In genomic region chr16:87765473-87765775, GRCh38 we compare ENCODE assay signal across 7 cellular contexts. TPM values are rescaled to one million over a fixed set of nuclear protein-coding genes. Genes with fewer than 3 reads are reported as not detected.
DNase-seq lines count a peak whose midpoint lies in the region; ATAC-seq and TF ChIP-seq lines count a peak whose summit lies in the region.

No MANE protein-coding gene starts in this region.

- ATAC-seq in GM18907 (IDR thresholded peaks at IDR 0.05; ENCODE audit: unreplicated experiment) (peak; percentile 46), HG02981 (IDR thresholded peaks at IDR 0.05; ENCODE audit: unreplicated experiment) (peak; percentile 30), lower lobe of right lung (peak; percentile 56 to 57)
- peak; percentile 69 for ATAC-seq in stimulated activated naive CD8-positive, alpha-beta T cell treated with anti-CD3 and anti-CD28 coated beads, Interleukin-15, amount 100 ng/mL, for 72 hours

- peak overlapping the region; percentile 99 for H3K27ac Mint-ChIP-seq in stimulated activated naive CD8-positive, alpha-beta T cell treated with anti-CD3 and anti-CD28 coated beads, Interleukin-15, amount 100 ng/mL, for 72 hours

- H3K4me1 Mint-ChIP-seq in stimulated activated naive CD8-positive, alpha-beta T cell treated with anti-CD3 and anti-CD28 coated beads, Interleukin-15, amount 100 ng/mL, for 72 hours: peaks cover 69% of the 10 kb centered on the region

- intact Hi-C loops in lower lobe of right lung (cut with DNase I): no loop called here

- peak in 4 of 5 donors; percentile 36 to 73 (median 44) for DNase-seq in T-helper 1 cell
- no peak for DNase-seq in cardiac fibroblast (ENCODE audit: low read depth in 2 of 2)
- no peak for DNase-seq in lower lobe of right lung
- peak in 1 of 2 donors; percentile 44 for DNase-seq in stimulated activated naive CD8-positive, alpha-beta T cell treated with anti-CD3 and anti-CD28 coated beads, Interleukin-15, amount 100 ng/mL, for 72 hours
- no peak for DNase-seq in NCI-H187 (lab: John Stamatoyannopoulos, UW)

- peak overlapping the region; percentile 98 to 99 for H3K4me3 Mint-ChIP-seq in stimulated activated naive CD8-positive, alpha-beta T cell treated with anti-CD3 and anti-CD28 coated beads, Interleukin-15, amount 100 ng/mL, for 72 hours

- H3K27me3 Mint-ChIP-seq in stimulated activated naive CD8-positive, alpha-beta T cell treated with anti-CD3 and anti-CD28 coated beads, Interleukin-15, amount 100 ng/mL, for 72 hours: no peaks in the 10 kb centered on the region

- H3K4me3 ChIP-seq in cardiac fibroblast (replicated peaks in 1 of 2; ENCODE audit: low read depth in 2 of 2, low read length in 2 of 2): peak overlapping the region; percentile 88 to 93
- peak overlapping the region; percentile 99 for H3K4me3 ChIP-seq in lower lobe of right lung

- H3K27me3 ChIP-seq in lower lobe of right lung (ENCODE audit: low read depth): no peaks in the 10 kb centered on the region

- H3K4me1 ChIP-seq in lower lobe of right lung: peaks cover 20% of the 10 kb centered on the region

- no peaks in the 10 kb centered on the region for H3K9me3 Mint-ChIP-seq in stimulated activated naive CD8-positive, alpha-beta T cell treated with anti-CD3 and anti-CD28 coated beads, Interleukin-15, amount 100 ng/mL, for 72 hours

- H3K9me3 ChIP-seq in lower lobe of right lung: no peaks in the 10 kb centered on the region

- peak overlapping the region; percentile 94 for H3K27ac ChIP-seq in lower lobe of right lung

- no peak for TF ChIP-seq CTCF in cardiac fibroblast (IDR thresholded peaks at IDR 0.05; ENCODE audit: low read depth, low read length)
- no peak for TF ChIP-seq CTCF in lower lobe of right lung (IDR thresholded peaks at IDR 0.05)

- H3K36me3 ChIP-seq in lower lobe of right lung: peaks cover 34% of the 10 kb centered on the region

RNA-seq across cellular contexts. Expression of gene KLHDC4, which starts 0.4 kb away (rescaled TPM):
- 33.9 TPM for total RNA-seq in lower lobe of right lung

Comparison
In these comparisons a context has a peak if more than half of its experiments do, and no peak if none do; other contexts are left out.
1. DNase-seq: peak in T-helper 1 cell (4 of 5); none in cardiac fibroblast (0 of 2), lower lobe of right lung (single experiment) and NCI-H187 (0 of 2).
2. Peak in every context shown above with its lines, with median percentiles within 50 percentile points of each other: ATAC-seq.